Comparison of ENCODE assay signal across 20 cellular contexts in the genomic region with DNA sequence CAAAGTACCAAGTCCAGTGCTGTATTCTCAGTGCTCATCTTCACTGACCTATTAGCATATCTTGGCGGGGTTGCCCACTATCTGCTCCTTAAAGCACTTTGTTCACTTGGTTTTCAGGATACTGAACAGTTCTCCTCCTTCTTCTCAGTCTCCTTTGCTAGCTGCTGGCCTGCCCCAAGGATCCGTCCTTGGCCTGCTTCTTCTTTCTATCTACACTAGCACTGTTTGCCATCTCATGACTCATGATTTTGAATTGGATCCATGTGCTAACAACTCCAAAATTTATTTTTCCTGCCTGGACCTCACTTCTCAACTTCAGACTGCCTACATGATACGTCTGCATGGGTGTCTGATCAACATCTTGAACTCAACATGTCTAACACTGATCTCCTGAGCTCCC. TPM values are rescaled to one million over a fixed set of nuclear protein-coding genes. Genes with fewer than 3 reads are reported as not detected.
A peak's percentile ranks its signal among the peaks of the same experiment; 100 is the strongest.
DNase-seq lines count a peak whose midpoint lies in the region; ATAC-seq and TF ChIP-seq lines count a peak whose summit lies in the region.
"Had no signal": no experiment of that assay in that cellular context is flagged by ENCODE, and none has a peak within 500 bp of the region (broad histone marks: within the 10 kb centered on the region; RNA-seq: fewer than 3 reads in every experiment).

No MANE protein-coding gene starts in this region.

- H3K27ac ChIP-seq in angular gyrus (ENCODE audit: low read depth, low read length) (peak overlapping the region; percentile 4), ovary (no peak overlapping the region)
- H3K27ac ChIP-seq: HL-60, neutrophil had no signal

- no peak for TF ChIP-seq EP300 in ovary (IDR thresholded peaks at IDR 0.05)

- no peak overlapping the region for H3K4me3 ChIP-seq in ovary

- no peak for TF ChIP-seq POLR2A in ovary (IDR thresholded peaks at IDR 0.05)

- no peak for ATAC-seq in GM18517 (IDR thresholded peaks at IDR 0.05; ENCODE audit: unreplicated experiment)
- ATAC-seq: activated T-cell treated with anti-CD3 and anti-CD28 coated beads, Interleukin-2, amount 50 U/mL, for 4 hours; CD8-positive, alpha-beta T cell; Panc1; stimulated activated memory B cell treated with anti-CD40 and anti-IgM and Interleukin-4, amounts not matched to agents 10 μg/mL and 1 μg/mL and 100 μg/mL, for 72 hours had no signal

- intact Hi-C loops in ovary (cut with DNase I): no loop called here

- WGBS in ovary, 3 donors: 35 to 52% (median 44%) methylated on average over 3 of the region's 3 CpGs

- TF ChIP-seq CTCF in ovary (IDR thresholded peaks at IDR 0.05): no peak

- no peaks in the 10 kb centered on the region for H3K9me3 ChIP-seq in ovary
- H3K9me3 ChIP-seq: neutrophil had no signal

- H3K36me3 ChIP-seq in ovary: no peaks in the 10 kb centered on the region
- H3K36me3 ChIP-seq: neutrophil had no signal

- peaks cover 3% of the 10 kb centered on the region for H3K4me1 ChIP-seq in ovary (ENCODE audit: insufficient read depth)

- no peaks in the 10 kb centered on the region for H3K27me3 ChIP-seq in ovary

- DNase-seq in AG08395 (ENCODE audit: low spot score) (peak; percentile 59), fibroblast of gingiva (ENCODE audit: low read depth) (peak; percentile 49), ovary (peak; percentile 33 to 55 (median 42)), GDM1 (lab: John Stamatoyannopoulos, UW) (no peak), occipital lobe (lab: John Stamatoyannopoulos, UW) (no peak)
- DNase-seq in activated CD4-positive, alpha-beta T cell treated with anti-CD3 and anti-CD28 coated beads, Interleukin-2, amount 50 U/mL, for 4 hours: no peak
- DNase-seq: activated CD4-positive, alpha-beta T cell treated with anti-CD3 and anti-CD28 coated beads, Interleukin-2, amount 50 U/mL, for 48 hours; activated T-cell treated with anti-CD3 and anti-CD28 coated beads, Interleukin-2, amount 50 U/mL, for 4 hours; CD8-positive, alpha-beta T cell; hippocampal formation; KBM-7; kidney; NCI-H2171 treated with DMSO at 0.1 percent for 48 hours; NCI-H82 had no signal

RNA-seq across cellular contexts. Expression of a gene that starts 15.5 kb away (rescaled TPM):
- total RNA-seq in ovary (100 to 1,000 TPM in 1 of 7 donors, 10 to 100 TPM in 6; 14.4 to 154 (median 31.6) TPM), occipital lobe (1.4 TPM)
- polyA plus RNA-seq in ovary: 10 to 100 TPM; 18.8 to 27.4 TPM
- total RNA-seq: CD8-positive, alpha-beta T cell had no signal

Comparison
In these comparisons a context has a peak if more than half of its experiments do, and no peak if none do; other contexts are left out.
1. DNase-seq: peak in AG08395 (single experiment), fibroblast of gingiva (single experiment) and ovary (5 of 5); none in GDM1 (single experiment), occipital lobe (single experiment) and activated CD4-positive, alpha-beta T cell treated with anti-CD3 and anti-CD28 coated beads, Interleukin-2, amount 50 U/mL, for 4 hours (0 of 2).